Comparison of ENCODE assay signal across 29 cellular contexts in genomic region chr14:92751819-92752218, GRCh38. TPM values are rescaled to one million over a fixed set of nuclear protein-coding genes. Genes with fewer than 3 reads are reported as not detected.
DNase-seq lines count a peak whose midpoint lies in the region; ATAC-seq, FAIRE-seq and TF ChIP-seq lines count a peak whose summit lies in the region.
"Had no signal": no experiment of that assay in that cellular context is flagged by ENCODE, and none has a peak within 500 bp of the region (broad histone marks: within the 10 kb centered on the region; RNA-seq: fewer than 3 reads in every experiment).

No MANE protein-coding gene starts in this region.

- peaks cover 5% of the 10 kb centered on the region for H3K36me3 Mint-ChIP-seq in activated B cell treated with CpG ODN at 0.5 μM for 24 hours (ENCODE audit: low read depth)
- no peaks in the 10 kb centered on the region for H3K36me3 Mint-ChIP-seq in stimulated activated naive B cell treated with anti-CD40 and anti-IgM and Interleukin-4, amounts not matched to agents 10 μg/mL and 1 μg/mL and 100 μg/mL, for 72 hours
- no peaks in the 10 kb centered on the region for H3K36me3 Mint-ChIP-seq in activated T-cell treated with anti-CD3 and anti-CD28 coated beads, Interleukin-2, amount 50 U/mL, for 4 hours (ENCODE audit: insufficient read depth)
- H3K36me3 Mint-ChIP-seq: activated CD4-positive, alpha-beta memory T cell treated with anti-CD3 and anti-CD28 coated beads for 36 hours had no signal

- no peak overlapping the region for H2AFZ ChIP-seq in HepG2 (ENCODE audit: low read length)

- peaks cover 45% of the 10 kb centered on the region for H3K4me1 ChIP-seq in HepG2 (ENCODE audit: insufficient read depth, low read length)
- peaks cover 0 to 11% (median 3%) of the 10 kb centered on the region in 4 donors for H3K4me1 ChIP-seq in right lobe of liver
- H3K4me1 ChIP-seq: HAP-1, uterus had no signal

- intact Hi-C loops in HepG2 (cut with micrococcal nuclease; ENCODE audit: unreplicated experiment) (no loop called here), right lobe of liver (cut with DNase I) (no loop called here), activated B cell treated with CpG ODN at 0.5 μM for 24 hours (cut with micrococcal nuclease) (no loop called here)

- CTCF ChIA-PET in HepG2 (lab: Yijun Ruan, JAX; ENCODE audit: low intra/inter-chr PET ratio, low total read pairs) (no interaction called here), activated B cell treated with CpG ODN at 0.5 μM for 24 hours (lab: Charles Lee) (interaction anchor here (1.2 kb wide), 1 partner anchor 16 kb away, joined by 4 read pairs; no protein-coding TSS in a partner anchor)

- no peak for TF ChIP-seq POLR2A in HepG2 (IDR thresholded peaks at IDR 0.05; ENCODE audit: insufficient read depth in 1 of 2, low read depth in 2 of 2, low read length in 2 of 2)
- TF ChIP-seq POLR2A in right lobe of liver (IDR thresholded peaks at IDR 0.05): no peak

- WGBS in HepG2 (ENCODE audit: low lambda C conversion rate): 0% methylated on average over 2 of the region's 4 CpGs
- 74% methylated on average over 4 of the region's 4 CpGs for WGBS in right lobe of liver (ENCODE audit: insufficient coverage, low coverage, low lambda C conversion rate, missing lambda C conversion rate)

- ATAC-seq in HepG2 (no peak; the same call in 2 of the 3 replicates), right lobe of liver (no peak), GM19351 (IDR thresholded peaks at IDR 0.05; ENCODE audit: unreplicated experiment) (peak; percentile 43), activated B cell treated with CpG ODN at 0.5 μM for 24 hours (ENCODE audit: low read depth) (no peak), GM19452 (IDR thresholded peaks at IDR 0.05; ENCODE audit: unreplicated experiment) (no peak)
- peak in 1 of 2 donors; percentile 13 for ATAC-seq in stimulated activated naive B cell treated with anti-CD40 and anti-IgM and Interleukin-4, amounts not matched to agents 10 μg/mL and 1 μg/mL and 100 μg/mL, for 72 hours (replicated peaks)
- ATAC-seq in activated T-cell treated with anti-CD3 and anti-CD28 coated beads, Interleukin-2, amount 50 U/mL, for 4 hours: no peak

- H3K36me3 ChIP-seq in HepG2 (replicated peaks in 1 of 2; ENCODE audit: control insufficient read depth in 1 of 2, insufficient read depth in 2 of 2, low read length in 2 of 2) (no peaks in the 10 kb centered on the region), right lobe of liver (no peaks in the 10 kb centered on the region)
- H3K36me3 ChIP-seq: brain microvascular endothelial cell, HAP-1, uterus had no signal

- H3K27ac ChIP-seq in HepG2 (ENCODE audit: extremely low read length, insufficient read depth, low read length) (no peak overlapping the region), right lobe of liver (peak overlapping the region in 1 of 3 donors; percentile 62)
- H3K27ac ChIP-seq: brain microvascular endothelial cell, KMS-11, uterus had no signal

- no peak overlapping the region for H3K9ac ChIP-seq in HepG2 (ENCODE audit: insufficient read depth, low read depth, low read length)
- H3K9ac ChIP-seq: KMS-11 had no signal

- no peak for TF ChIP-seq EP300 in HepG2 (IDR thresholded peaks at IDR 0.05; ENCODE audit: low read depth in 2 of 2, low read length in 2 of 2)
- no peak for TF ChIP-seq EP300 in HepG2 (CRISPR knock-in tag; IDR thresholded peaks at IDR 0.05; ENCODE audit: borderline replicate concordance)

- in situ Hi-C loops in HepG2 (cut with HindIII; ENCODE audit: extremely low pct_ligation_motif_present, low pct_unique_long_range_greater_than_20kb): no loop called here

- H3K9me3 ChIP-seq in HepG2 (ENCODE audit: low read length) (no peaks in the 10 kb centered on the region), right lobe of liver (no peaks in the 10 kb centered on the region)
- H3K9me3 ChIP-seq: HAP-1, testis, uterus had no signal

- H3K79me2 ChIP-seq in HepG2 (ENCODE audit: insufficient read depth, low read length): peaks cover 7% of the 10 kb centered on the region

- H3K27ac Mint-ChIP-seq in activated B cell treated with CpG ODN at 0.5 μM for 24 hours: peak overlapping the region; percentile 63
- peak overlapping the region; percentile 15 for H3K27ac Mint-ChIP-seq in stimulated activated naive B cell treated with anti-CD40 and anti-IgM and Interleukin-4, amounts not matched to agents 10 μg/mL and 1 μg/mL and 100 μg/mL, for 72 hours
- H3K27ac Mint-ChIP-seq: activated CD4-positive, alpha-beta memory T cell treated with anti-CD3 and anti-CD28 coated beads for 36 hours had no signal

- H3K4me3 ChIP-seq in HepG2 (replicated peaks in 1 of 3; ENCODE audit: insufficient read depth in 1 of 3, low read depth in 2 of 3, low read length in 3 of 3) (no peak overlapping the region), right lobe of liver (no peak overlapping the region)
- H3K4me3 ChIP-seq: HAP-1, testis, uterus had no signal

- peaks cover 4% of the 10 kb centered on the region for H3K9me3 Mint-ChIP-seq in activated B cell treated with CpG ODN at 0.5 μM for 24 hours
- H3K9me3 Mint-ChIP-seq in stimulated activated naive B cell treated with anti-CD40 and anti-IgM and Interleukin-4, amounts not matched to agents 10 μg/mL and 1 μg/mL and 100 μg/mL, for 72 hours: peaks cover 0 to 2% of the 10 kb centered on the region in 2 donors
- no peaks in the 10 kb centered on the region for H3K9me3 Mint-ChIP-seq in activated T-cell treated with anti-CD3 and anti-CD28 coated beads, Interleukin-2, amount 50 U/mL, for 4 hours
- H3K9me3 Mint-ChIP-seq: activated CD4-positive, alpha-beta memory T cell treated with anti-CD3 and anti-CD28 coated beads for 36 hours had no signal

- POLR2A ChIA-PET in HepG2 (lab: Yijun Ruan, JAX) (no interaction called here), activated B cell treated with CpG ODN at 0.5 μM for 24 hours (lab: Charles Lee) (interaction anchor here (0.9 to 1.1 kb wide), 2 partner anchors 16 to 646 kb away, joined by 3 read pairs; partner anchors contain the start of gene ATXN3)

- DNase-seq in HepG2 (ENCODE audit: low spot score) (peak; percentile 23), right lobe of liver (no peak), activated B cell treated with CpG ODN at 0.5 μM for 24 hours (no peak), putamen (ENCODE audit: low spot score) (no peak)
- no peak for DNase-seq in stimulated activated naive B cell treated with anti-CD40 and anti-IgM and Interleukin-4, amounts not matched to agents 10 μg/mL and 1 μg/mL and 100 μg/mL, for 72 hours
- no peak for DNase-seq in activated T-cell treated with anti-CD3 and anti-CD28 coated beads, Interleukin-2, amount 50 U/mL, for 4 hours
- DNase-seq: activated CD4-positive, alpha-beta memory T cell treated with anti-CD3 and anti-CD28 coated beads for 36 hours; activated CD4-positive, CD25-positive, alpha-beta regulatory T cell; activated CD8-positive, alpha-beta memory T cell treated with anti-CD3 and anti-CD28 coated beads, Interleukin-2, amount 50 U/mL, for 4 hours; activated naive CD4-positive, alpha-beta T cell treated with anti-CD3 and anti-CD28 coated beads, Interleukin-2, amount 50 U/mL, for 16 hours; amniotic stem cell; brain microvascular endothelial cell; EL; mammary epithelial cell; NCI-H1436; NCI-H2081 treated with DMSO at 0.1 percent for 48 hours; NCI-H446; SHP77; stimulated activated CD4-positive, alpha-beta T cell treated with anti-CD3 and anti-CD28 coated beads, Interleukin-15, amount 100 ng/mL, for 24 hours; stimulated activated naive CD4-positive, alpha-beta T cell treated with Interleukin-2 at 50 U/mL for 16 hours; T1000; uterus had no signal

- H3K27me3 ChIP-seq in HepG2 (ENCODE audit: control insufficient read depth in 1 of 2, insufficient read depth in 2 of 2, low read length in 2 of 2) (no peaks in the 10 kb centered on the region; a peak in 1 of 5 replicates), right lobe of liver (no peaks in the 10 kb centered on the region)
- H3K27me3 ChIP-seq: brain microvascular endothelial cell, testis, uterus had no signal

- peaks cover 65% of the 10 kb centered on the region for H3K4me1 Mint-ChIP-seq in activated B cell treated with CpG ODN at 0.5 μM for 24 hours
- peaks cover 44 to 50% of the 10 kb centered on the region in 2 donors for H3K4me1 Mint-ChIP-seq in stimulated activated naive B cell treated with anti-CD40 and anti-IgM and Interleukin-4, amounts not matched to agents 10 μg/mL and 1 μg/mL and 100 μg/mL, for 72 hours
- peaks cover 32% of the 10 kb centered on the region for H3K4me1 Mint-ChIP-seq in activated T-cell treated with anti-CD3 and anti-CD28 coated beads, Interleukin-2, amount 50 U/mL, for 4 hours (ENCODE audit: low read depth)

- no peak for TF ChIP-seq RAD21 in HepG2 (CRISPR knock-in tag; IDR thresholded peaks at IDR 0.05)

- no TSS peak for BruUV-seq in HepG2 (replicated peaks; lab: Mats Ljungman, UMichigan)

- H3K4me3 Mint-ChIP-seq in activated B cell treated with CpG ODN at 0.5 μM for 24 hours: no peak overlapping the region
- H3K4me3 Mint-ChIP-seq in stimulated activated naive B cell treated with anti-CD40 and anti-IgM and Interleukin-4, amounts not matched to agents 10 μg/mL and 1 μg/mL and 100 μg/mL, for 72 hours: no peak overlapping the region
- H3K4me3 Mint-ChIP-seq in activated T-cell treated with anti-CD3 and anti-CD28 coated beads, Interleukin-2, amount 50 U/mL, for 4 hours: no peak overlapping the region

- FAIRE-seq in HepG2 (lab: Jason Lieb, UNC): no peak
- FAIRE-seq: colon, D721Med had no signal

- peak overlapping the region; percentile 30; the same call in 1 of the 2 replicates for H3K4me2 ChIP-seq in HepG2 (ENCODE audit: low read depth, low read length)
- H3K4me2 ChIP-seq: KMS-11 had no signal

- H4K20me1 ChIP-seq in HepG2 (ENCODE audit: insufficient read depth, low read length): no peaks in the 10 kb centered on the region

- H3K27me3 Mint-ChIP-seq in activated B cell treated with CpG ODN at 0.5 μM for 24 hours: no peaks in the 10 kb centered on the region
- H3K27me3 Mint-ChIP-seq in stimulated activated naive B cell treated with anti-CD40 and anti-IgM and Interleukin-4, amounts not matched to agents 10 μg/mL and 1 μg/mL and 100 μg/mL, for 72 hours: no peaks in the 10 kb centered on the region
- H3K27me3 Mint-ChIP-seq in activated T-cell treated with anti-CD3 and anti-CD28 coated beads, Interleukin-2, amount 50 U/mL, for 4 hours (ENCODE audit: low read depth): peaks cover 24% of the 10 kb centered on the region

- TF ChIP-seq CTCF in HepG2 (CRISPR knock-in tag; IDR thresholded peaks at IDR 0.05) (no peak), right lobe of liver (IDR thresholded peaks at IDR 0.05) (no peak), activated B cell treated with CpG ODN at 0.5 μM for 24 hours (IDR thresholded peaks at IDR 0.05) (no peak)

RNA-seq across cellular contexts. Expression of gene LGMN, which starts 3.4 kb away (rescaled TPM):
- total RNA-seq in HepG2 (2016; rRNA removed; fragmentation: Illumina TruSeq; extraction: Trizol): 10.4 and 28.9 TPM in 2 replicates
- total RNA-seq in HepG2 (2016; cell fraction: cytosol; rRNA removed; fragmentation: Illumina TruSeq; extraction: Trizol; ENCODE audit: low read depth): 3.0 and 5.2 TPM in 2 replicates
- total RNA-seq in HepG2 (2016; cell fraction: insoluble cytoplasmic fraction; rRNA removed; fragmentation: Illumina TruSeq; extraction: Trizol): 10.1 and 29.2 TPM in 2 replicates
- total RNA-seq in HepG2 (2016; cell fraction: membrane; rRNA removed; fragmentation: Illumina TruSeq; extraction: Trizol): 6.4 and 6.6 TPM in 2 replicates
- 26.8 and 34.0 TPM in 2 replicates for total RNA-seq in HepG2 (2016; cell fraction: nucleus; rRNA removed; fragmentation: Illumina TruSeq; extraction: Trizol)
- polyA plus RNA-seq in HepG2 (2011; rRNA removed): 76.4 and 83.6 TPM in 2 replicates
- polyA plus RNA-seq in HepG2 (2011; cell fraction: cytosol; rRNA removed): 76.0 and 85.2 TPM in 2 replicates
- polyA plus RNA-seq in HepG2 (2011; cell fraction: nucleus; rRNA removed): 50.5 and 61.9 TPM in 2 replicates
- 45.0 and 57.9 TPM in 2 replicates for polyA plus RNA-seq in HepG2 (2012)
- polyA plus RNA-seq in HepG2 (2016; cell fraction: cytosol; fragmentation: Illumina TruSeq; extraction: Trizol; ENCODE audit: low read depth): 3.5 and 4.0 TPM in 2 replicates
- polyA plus RNA-seq in HepG2 (2016; cell fraction: insoluble cytoplasmic fraction; fragmentation: Illumina TruSeq; extraction: Trizol; ENCODE audit: low read depth): 12.3 and 12.9 TPM in 2 replicates
- 4.3 and 4.4 TPM in 2 replicates for polyA plus RNA-seq in HepG2 (2016; cell fraction: membrane; fragmentation: Illumina TruSeq; extraction: Trizol; ENCODE audit: low read depth)
- 46.4 and 49.9 TPM in 2 replicates for polyA plus RNA-seq in HepG2 (2016; cell fraction: nucleus; fragmentation: Illumina TruSeq; extraction: Trizol; ENCODE audit: insufficient read depth, low read depth)
- polyA minus RNA-seq in HepG2 (2011; rRNA and poly(A)+ RNA removed; ENCODE audit: low replicate concordance): 30.5 and 33.0 TPM in 2 replicates
- 17.5 and 19.4 TPM in 2 replicates for polyA minus RNA-seq in HepG2 (2011; cell fraction: cytosol; rRNA and poly(A)+ RNA removed)
- polyA minus RNA-seq in HepG2 (2011; cell fraction: nucleus; rRNA and poly(A)+ RNA removed): 14.9 and 23.0 TPM in 2 replicates
- total RNA-seq in right lobe of liver: 100 to 1,000 TPM in 1 of 6 experiments, 10 to 100 TPM in 5; 39.6 to 111 (median 49.3) TPM
- 10.3 and 11.8 TPM in 2 replicates for total RNA-seq in activated B cell treated with CpG ODN at 0.5 μM for 24 hours
- 1 to 10 TPM; 2.9 to 4.8 (median 3.3) TPM for total RNA-seq in activated T-cell treated with anti-CD3 and anti-CD28 coated beads, Interleukin-2, amount 50 U/mL, for 4 hours

RNA-seq across cellular contexts. Expression of gene GOLGA5, which starts 42.3 kb away (rescaled TPM):
- total RNA-seq in HepG2 (2016; rRNA removed; fragmentation: Illumina TruSeq; extraction: Trizol): 40.0 and 54.6 TPM in 2 replicates
- 18.6 and 23.9 TPM in 2 replicates for total RNA-seq in HepG2 (2016; cell fraction: cytosol; rRNA removed; fragmentation: Illumina TruSeq; extraction: Trizol; ENCODE audit: low read depth)
- total RNA-seq in HepG2 (2016; cell fraction: insoluble cytoplasmic fraction; rRNA removed; fragmentation: Illumina TruSeq; extraction: Trizol): 38.1 and 54.7 TPM in 2 replicates
- 41.5 and 47.7 TPM in 2 replicates for total RNA-seq in HepG2 (2016; cell fraction: membrane; rRNA removed; fragmentation: Illumina TruSeq; extraction: Trizol)
- 21.9 and 23.1 TPM in 2 replicates for total RNA-seq in HepG2 (2016; cell fraction: nucleus; rRNA removed; fragmentation: Illumina TruSeq; extraction: Trizol)
- polyA plus RNA-seq in HepG2 (2011; rRNA removed): 25.7 and 31.0 TPM in 2 replicates
- polyA plus RNA-seq in HepG2 (2011; cell fraction: cytosol; rRNA removed): 16.9 and 24.2 TPM in 2 replicates
- polyA plus RNA-seq in HepG2 (2011; cell fraction: nucleus; rRNA removed): 9.2 and 10.4 TPM in 2 replicates
- polyA plus RNA-seq in HepG2 (2012): 27.9 and 42.1 TPM in 2 replicates
- 13.0 and 14.4 TPM in 2 replicates for polyA plus RNA-seq in HepG2 (2016; cell fraction: cytosol; fragmentation: Illumina TruSeq; extraction: Trizol; ENCODE audit: low read depth)
- polyA plus RNA-seq in HepG2 (2016; cell fraction: insoluble cytoplasmic fraction; fragmentation: Illumina TruSeq; extraction: Trizol; ENCODE audit: low read depth): 51.6 and 52.3 TPM in 2 replicates
- 30.5 and 32.1 TPM in 2 replicates for polyA plus RNA-seq in HepG2 (2016; cell fraction: membrane; fragmentation: Illumina TruSeq; extraction: Trizol; ENCODE audit: low read depth)
- 28.4 and 29.6 TPM in 2 replicates for polyA plus RNA-seq in HepG2 (2016; cell fraction: nucleus; fragmentation: Illumina TruSeq; extraction: Trizol; ENCODE audit: insufficient read depth, low read depth)
- 9.6 and 9.8 TPM in 2 replicates for polyA minus RNA-seq in HepG2 (2011; rRNA and poly(A)+ RNA removed; ENCODE audit: low replicate concordance)
- 19.8 and 26.8 TPM in 2 replicates for polyA minus RNA-seq in HepG2 (2011; cell fraction: cytosol; rRNA and poly(A)+ RNA removed)
- polyA minus RNA-seq in HepG2 (2011; cell fraction: nucleus; rRNA and poly(A)+ RNA removed): 27.6 and 40.0 TPM in 2 replicates
- 10 to 100 TPM; 20.0 to 35.6 (median 28.8) TPM for total RNA-seq in right lobe of liver
- total RNA-seq in activated B cell treated with CpG ODN at 0.5 μM for 24 hours: 16.6 and 18.0 TPM in 2 replicates
- total RNA-seq in activated T-cell treated with anti-CD3 and anti-CD28 coated beads, Interleukin-2, amount 50 U/mL, for 4 hours: 10 to 100 TPM; 12.8 to 16.5 (median 16.4) TPM
